In the genomic region with DNA sequence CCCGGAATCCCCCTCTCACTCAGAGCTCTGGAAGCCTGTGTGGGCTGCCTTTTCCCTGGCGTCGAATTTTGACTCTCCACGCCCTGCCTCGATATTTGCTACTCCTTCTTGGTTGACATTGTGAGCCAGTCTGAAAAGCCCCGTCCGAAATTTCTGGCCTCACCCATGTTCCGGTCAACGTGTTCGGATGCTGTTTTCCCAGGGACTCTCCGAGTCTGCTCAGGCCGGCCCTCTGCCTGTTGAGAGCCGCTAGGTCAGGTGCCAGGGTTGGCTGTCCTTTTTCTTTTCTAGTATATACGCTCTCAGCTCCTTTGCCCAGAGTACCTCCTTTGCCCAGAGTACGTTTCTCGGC, we compare ENCODE assay signal across 8 cellular contexts. TPM values are rescaled to one million over a fixed set of nuclear protein-coding genes. Genes with fewer than 3 reads are reported as not detected.
DNase-seq lines count a peak whose midpoint lies in the region; ATAC-seq and TF ChIP-seq lines count a peak whose summit lies in the region.

No MANE protein-coding gene starts in this region.

- no peaks in the 10 kb centered on the region for H3K36me3 Mint-ChIP-seq in naive thymus-derived CD8-positive, alpha-beta T cell

- H3K4me1 Mint-ChIP-seq in naive thymus-derived CD8-positive, alpha-beta T cell, result peaks cover 9 to 18% (median 15%) of the 10 kb centered on the region in 4 donors

- H3K4me1 ChIP-seq in BE2C (no peaks in the 10 kb centered on the region; the same call in 1 of the 2 replicates), IMR-90 (ENCODE audit: control insufficient read depth, insufficient read depth, low read length) (peaks cover 8% of the 10 kb centered on the region)

- TF ChIP-seq RAD21 in IMR-90 (IDR thresholded peaks at IDR 0.05; ENCODE audit: low read length), result peak; percentile 60

- POLR2A ChIA-PET in IMR-90 (lab: Charles Lee; ENCODE audit: unreplicated experiment), result no interaction called here
- POLR2A ChIA-PET in naive thymus-derived CD8-positive, alpha-beta T cell (lab: Charles Lee), result no interaction called here

- in situ Hi-C loops in IMR-90 (cut with MboI; ENCODE audit: low sequenced_read_pairs), result loop anchor here (10.0 kb wide), 1 partner anchor 377 kb away; no protein-coding TSS in a partner anchor

- dilution Hi-C loops in IMR-90 (cut with HindIII; ENCODE audit: low sequenced_read_pairs, unreplicated experiment), result no loop called here

- 0 out of 3 replicates have a peak overlapping the region, but pooled peaks have one; percentile 29 for H2BK15ac ChIP-seq in IMR-90 (ENCODE audit: low read depth, low read length)

- H3K27me3 ChIP-seq in BE2C (no peaks in the 10 kb centered on the region), IMR-90 (ENCODE audit: control insufficient read depth, insufficient read depth, low read length) (no peaks in the 10 kb centered on the region)

- peak overlapping the region; percentile 94 for H2AFZ ChIP-seq in IMR-90 (replicated peaks; ENCODE audit: low read length, poor library complexity)

- no peak overlapping the region for H2BK5ac ChIP-seq in IMR-90 (ENCODE audit: low read depth, low read length, poor library complexity, severe bottlenecking)

- H4K91ac ChIP-seq in IMR-90 (ENCODE audit: insufficient read depth, low read depth, low read length), result peak overlapping the region; percentile 20; the same call in 1 of the 2 replicates

- peak; percentile 63 for DNase-seq in BE2C
- DNase-seq in IMR-90, result peak; percentile 63
- peak; percentile 73 for DNase-seq in fibroblast of pulmonary artery (ENCODE audit: low read depth)
- no peak for DNase-seq in naive thymus-derived CD8-positive, alpha-beta T cell
- no peak for DNase-seq in MV-4-11 (lab: John Stamatoyannopoulos, UW)

- no peak overlapping the region for H2BK20ac ChIP-seq in IMR-90 (ENCODE audit: low read depth, low read length)

- H3K4me3 ChIP-seq in BE2C (ENCODE audit: low read depth, low read length), result peak overlapping the region; percentile 82
- peak overlapping the region; percentile 95 for H3K4me3 ChIP-seq in IMR-90 (ENCODE audit: insufficient read depth, low read depth, low read length)
- H3K4me3 ChIP-seq in WI38 (ENCODE audit: low read depth, low read length), result peak overlapping the region; percentile 85
- peak overlapping the region; percentile 81 for H3K4me3 ChIP-seq in fibroblast of pulmonary artery (replicated peaks; ENCODE audit: low read depth, low read length)

- H4K5ac ChIP-seq in IMR-90 (ENCODE audit: low read depth, low read length), result no peak overlapping the region

- H4K20me1 ChIP-seq in IMR-90 (ENCODE audit: insufficient read depth, low read length), result 0 out of 2 replicates have a peak, but pooled peaks cover 8% of the 10 kb centered on the region

- H3K4me3 Mint-ChIP-seq in naive thymus-derived CD8-positive, alpha-beta T cell, result peak overlapping the region; percentile 77 to 92 (median 89)

- peak overlapping the region; percentile 34; the same call in 1 of the 2 replicates for H3K4ac ChIP-seq in IMR-90 (ENCODE audit: low read depth, low read length)

- peak overlapping the region; percentile 71 for H3K9ac ChIP-seq in IMR-90 (ENCODE audit: low read depth, low read length)

- peak overlapping the region; percentile 93 for H3K23ac ChIP-seq in IMR-90 (ENCODE audit: low read depth, low read length)

- H3K18ac ChIP-seq in IMR-90 (ENCODE audit: low read depth, low read length), result no peak overlapping the region

- H4K8ac ChIP-seq in IMR-90 (ENCODE audit: low read depth in 2 of 2, low read length in 2 of 2), result peak overlapping the region in 1 of 2 experiments; percentile 33; a peak in 1 of 4 replicates

- CTCF ChIA-PET in IMR-90 (lab: Yijun Ruan, JAX), result interaction anchor here (1.2 kb wide), 1 partner anchor 15 kb away, joined by 4 read pairs; no protein-coding TSS in a partner anchor

- peaks cover 4% of the 10 kb centered on the region; the same call in 1 of the 2 replicates for H3K9me1 ChIP-seq in IMR-90 (ENCODE audit: insufficient read depth, low read length)

- peak; percentile 3 for ATAC-seq in GM18498 (IDR thresholded peaks at IDR 0.05; ENCODE audit: unreplicated experiment)
- ATAC-seq in IMR-90 (ENCODE audit: low read depth), result peak; percentile 28
- ATAC-seq in naive thymus-derived CD8-positive, alpha-beta T cell, result no peak
- no peak for ATAC-seq in GM18873 (IDR thresholded peaks at IDR 0.05; ENCODE audit: low FRiP score, unreplicated experiment)

- no peaks in the 10 kb centered on the region for H3K9me3 Mint-ChIP-seq in naive thymus-derived CD8-positive, alpha-beta T cell

- H3K27ac ChIP-seq in IMR-90 (ENCODE audit: insufficient read depth, low read length), result peak overlapping the region; percentile 74; the same call in 1 of the 2 replicates

- H2BK120ac ChIP-seq in IMR-90 (ENCODE audit: low read depth, low read length), result no peak overlapping the region

- no peak for TF ChIP-seq POLR2A in IMR-90 (IDR thresholded peaks at IDR 0.05; ENCODE audit: low read depth, low read length)

- peak overlapping the region; percentile 44; the same call in 1 of the 2 replicates for H3K56ac ChIP-seq in IMR-90 (ENCODE audit: extremely low read depth, insufficient read depth, low read length)

- TF ChIP-seq CTCF in BE2C (IDR thresholded peaks at IDR 0.05; ENCODE audit: low read depth, low read length) (peak; percentile 54), IMR-90 (conservative IDR thresholded peaks at IDR 0.05; ENCODE audit: low read depth, low read length) (peak; percentile 56), WI38 (IDR thresholded peaks at IDR 0.05; ENCODE audit: low read depth, low read length) (peak; percentile 58), fibroblast of pulmonary artery (IDR thresholded peaks at IDR 0.05; ENCODE audit: low read length, missing control alignments) (peak; percentile 79)

- BruUV-seq in IMR-90 (replicated peaks; lab: Mats Ljungman, UMichigan), result no TSS peak

- peaks cover 0 to 5% (median 0%) of the 10 kb centered on the region in 5 donors for H3K27me3 Mint-ChIP-seq in naive thymus-derived CD8-positive, alpha-beta T cell

- peak overlapping the region in 9 of 10 donors; percentile 25 to 84 (median 71) for H3K27ac Mint-ChIP-seq in naive thymus-derived CD8-positive, alpha-beta T cell

- intact Hi-C loops in IMR-90 (cut with micrococcal nuclease), result loop anchor here (1.0 to 10.0 kb wide), 7 partner anchors 41 to 629 kb away; a partner anchor contains a TSS

- H3K36me3 ChIP-seq in BE2C (no peaks in the 10 kb centered on the region), IMR-90 (ENCODE audit: control insufficient read depth, insufficient read depth, low read length) (no peaks in the 10 kb centered on the region)

- 0% methylated on average over 14 of the region's 16 CpGs; no CpG with 5 or more reads in 1 of the 2 experiments for WGBS in IMR-90 (ENCODE audit: extremely low coverage in 2 of 2, insufficient read length in 1 of 2), 2 experiments

- peak overlapping the region; percentile 95 for H2AK9ac ChIP-seq in IMR-90 (replicated peaks; ENCODE audit: low read depth, low read length, poor library complexity)

- H3K79me1 ChIP-seq in IMR-90 (ENCODE audit: low read depth in 1 of 2, low read length in 2 of 2), result peaks cover 16 to 33% of the 10 kb centered on the region in 2 experiments

- peak overlapping the region; percentile 80 for H3K14ac ChIP-seq in IMR-90 (replicated peaks; ENCODE audit: low read depth, low read length)

- H3K9me3 ChIP-seq in BE2C, result no peaks in the 10 kb centered on the region
- H3K9me3 ChIP-seq in IMR-90 (ENCODE audit: control insufficient read depth, insufficient read depth, low read length), result no peaks in the 10 kb centered on the region

- H2AK5ac ChIP-seq in IMR-90 (ENCODE audit: low read depth, low read length), result no peak overlapping the region

- peak overlapping the region; percentile 93 for H3K4me2 ChIP-seq in IMR-90 (ENCODE audit: low read depth, low read length)

TF ChIP-seq in IMR-90, 13 proteins besides CTCF, POLR2A, EP300 and RAD21:
- TF ChIP-seq MXI1 (IDR thresholded peaks at IDR 0.05; ENCODE audit: borderline replicate concordance, low read depth, low read length), result peak; percentile 59; the same call in 1 of the 2 replicates
- TF ChIP-seq SMC3 (IDR thresholded peaks at IDR 0.05; ENCODE audit: low read depth, low read length), result peak; percentile 68
- TF ChIP-seq CHD1 (IDR thresholded peaks at IDR 0.05; ENCODE audit: low read depth, low read length), result no peak; the same call in 1 of the 2 replicates

RNA-seq across cellular contexts. Expression of a gene that starts 6.8 kb away (rescaled TPM):
- 0.56 TPM for polyA plus RNA-seq in BE2C (2012; ENCODE audit: insufficient read depth, insufficient read length, low read depth)
- total RNA-seq in IMR-90 (2012; rRNA removed), result 9.7 and 13.4 TPM in 2 replicates
- 1.6 and 2.0 TPM in 2 replicates for polyA plus RNA-seq in IMR-90 (2012; rRNA removed)
- 0.21 and 0.30 TPM in 2 replicates for polyA plus RNA-seq in IMR-90 (2012; cell fraction: cytosol; rRNA removed)
- polyA plus RNA-seq in IMR-90 (2012; cell fraction: nucleus; rRNA removed; ENCODE audit: low replicate concordance), result 1.1 and 6.6 TPM in 2 replicates
- total RNA-seq in naive thymus-derived CD8-positive, alpha-beta T cell, result 1 to 10 TPM; 4.2 to 5.2 TPM
- polyA plus RNA-seq in naive thymus-derived CD8-positive, alpha-beta T cell, result 1 to 10 TPM; 1.3 to 1.5 (median 1.3) TPM

Comparison
In these comparisons a context has a peak if more than half of its experiments do, and no peak if none do; other contexts are left out.
1. DNase-seq: peak in BE2C (single experiment), IMR-90 (single experiment) and fibroblast of pulmonary artery (single experiment); none in naive thymus-derived CD8-positive, alpha-beta T cell (0 of 10) and MV-4-11 (single experiment).
2. ATAC-seq: peak in GM18498 (single experiment) and IMR-90 (single experiment); none in naive thymus-derived CD8-positive, alpha-beta T cell (0 of 2) and GM18873 (single experiment).
3. Peak in every context shown above with its lines, with median percentiles within 50 percentile points of each other: H3K4me3 ChIP-seq and CTCF ChIP-seq.